Comparison of ENCODE assay signal across 8 cellular contexts in genomic region chr12:120439646-120440247, GRCh38. TPM values are rescaled to one million over a fixed set of nuclear protein-coding genes. Genes with fewer than 3 reads are reported as not detected.
DNase-seq lines count a peak whose midpoint lies in the region; ATAC-seq, FAIRE-seq and TF ChIP-seq lines count a peak whose summit lies in the region.

No MANE protein-coding gene starts in this region.

- H3K9ac ChIP-seq in kidney (ENCODE audit: low read length in 2 of 2), result no peak overlapping the region

- H3K4me1 ChIP-seq in kidney (ENCODE audit: control insufficient read depth in 1 of 2, insufficient read depth in 1 of 2, low read depth in 1 of 2, low read length in 2 of 2), result peaks cover 4 to 5% of the 10 kb centered on the region in 2 donors

- H3K27me3 ChIP-seq in brain microvascular endothelial cell (replicated peaks), result no peaks in the 10 kb centered on the region

- peaks cover 19% of the 10 kb centered on the region for H3K36me3 ChIP-seq in brain microvascular endothelial cell (replicated peaks)
- H3K36me3 ChIP-seq in kidney (ENCODE audit: control insufficient read depth in 1 of 2, insufficient read depth in 2 of 2, low read length in 2 of 2), result peaks cover 12 to 15% of the 10 kb centered on the region in 2 donors

- no peak for FAIRE-seq in kidney (lab: Jason Lieb, UNC)

- DNase-seq in NCI-H2029 (lab: John Stamatoyannopoulos, UW), result peak; percentile 44
- DNase-seq in NCI-H2029 treated with DMSO at 0.1 percent for 48 hours (lab: John Stamatoyannopoulos, UW), result no peak
- peak; percentile 64 for DNase-seq in NCI-H2107 treated with DMSO at 0.1 percent for 48 hours (lab: John Stamatoyannopoulos, UW; ENCODE audit: unreplicated experiment)
- DNase-seq in brain microvascular endothelial cell, result peak; percentile 53
- DNase-seq in kidney, result no peak
- DNase-seq in stimulated activated CD4-positive, alpha-beta T cell treated with anti-CD3 and anti-CD28 coated beads, Interleukin-4, amount 100 ng/mL, for 1 hour, result peak; percentile 71

- intact Hi-C loops in kidney (cut with DNase I), result no loop called here

- H3K4me3 ChIP-seq in WI38 (ENCODE audit: low read depth, low read length) (no peak overlapping the region), brain microvascular endothelial cell (ENCODE audit: low read depth, low read length) (no peak overlapping the region), kidney (ENCODE audit: low read length in 2 of 2) (peak overlapping the region in 1 of 2 donors; percentile 10)

- TF ChIP-seq CTCF in WI38 (IDR thresholded peaks at IDR 0.05; ENCODE audit: low read depth, low read length) (peak; percentile 14; the same call in 1 of the 2 replicates), brain microvascular endothelial cell (IDR thresholded peaks at IDR 0.05; ENCODE audit: low read depth, low read length, missing control alignments) (peak; percentile 71), kidney (IDR thresholded peaks at IDR 0.05; ENCODE audit: borderline replicate concordance, extremely low read depth, insufficient read depth) (peak; percentile 41)

- H3K9me3 ChIP-seq in kidney (ENCODE audit: control insufficient read depth in 1 of 2, low read length in 2 of 2), result no peaks in the 10 kb centered on the region

- in situ Hi-C loops in brain microvascular endothelial cell (cut with HindIII; ENCODE audit: low pct_ligation_motif_present, low sequenced_read_pairs), result no loop called here

- no peak for ATAC-seq in HG03045 (IDR thresholded peaks at IDR 0.05; ENCODE audit: unreplicated experiment)

- H3K27ac ChIP-seq in brain microvascular endothelial cell (no peak overlapping the region), kidney (ENCODE audit: low read depth in 2 of 2, low read length in 2 of 2) (no peak overlapping the region)

RNA-seq across cellular contexts. Expression of gene COX6A1, which starts 1.8 kb away (rescaled TPM):
- total RNA-seq in kidney, result 331 TPM
- 1,697 TPM for polyA plus RNA-seq in kidney (ENCODE audit: insufficient read depth, low read depth, low replicate concordance)

RNA-seq across cellular contexts. Expression of gene TRIAP1, which starts 6.4 kb away (rescaled TPM):
- 15.6 TPM for total RNA-seq in kidney
- polyA plus RNA-seq in kidney (ENCODE audit: insufficient read depth, low read depth, low replicate concordance), result 28.2 TPM

RNA-seq across cellular contexts. Expression of gene GATC, which starts 6.5 kb away (rescaled TPM):
- 39.4 TPM for total RNA-seq in kidney
- polyA plus RNA-seq in kidney (ENCODE audit: insufficient read depth, low read depth, low replicate concordance), result 13.7 TPM

RNA-seq across cellular contexts. Expression of gene SRSF9, which starts 29.8 kb away (rescaled TPM):
- total RNA-seq in kidney, result 144 TPM
- 151 TPM for polyA plus RNA-seq in kidney (ENCODE audit: insufficient read depth, low read depth, low replicate concordance)

RNA-seq across cellular contexts. Expression of gene DYNLL1, which starts 56.2 kb away (rescaled TPM):
- 258 TPM for total RNA-seq in kidney
- polyA plus RNA-seq in kidney (ENCODE audit: insufficient read depth, low read depth, low replicate concordance), result 757 TPM

Comparison
In these comparisons a context has a peak if more than half of its experiments do, and no peak if none do; other contexts are left out.
1. DNase-seq: peak in NCI-H2029 (single experiment), NCI-H2107 treated with DMSO at 0.1 percent for 48 hours (single experiment), brain microvascular endothelial cell (single experiment) and stimulated activated CD4-positive, alpha-beta T cell treated with anti-CD3 and anti-CD28 coated beads, Interleukin-4, amount 100 ng/mL, for 1 hour (single experiment); none in NCI-H2029 treated with DMSO at 0.1 percent for 48 hours (single experiment) and kidney (single experiment).
2. CTCF ChIP-seq: peak in every context shown above with its lines; median percentile 71 in brain microvascular endothelial cell; 41 in kidney; 14 in WI38.